Comparison of ENCODE assay signal across 11 cellular contexts in the genomic region with DNA sequence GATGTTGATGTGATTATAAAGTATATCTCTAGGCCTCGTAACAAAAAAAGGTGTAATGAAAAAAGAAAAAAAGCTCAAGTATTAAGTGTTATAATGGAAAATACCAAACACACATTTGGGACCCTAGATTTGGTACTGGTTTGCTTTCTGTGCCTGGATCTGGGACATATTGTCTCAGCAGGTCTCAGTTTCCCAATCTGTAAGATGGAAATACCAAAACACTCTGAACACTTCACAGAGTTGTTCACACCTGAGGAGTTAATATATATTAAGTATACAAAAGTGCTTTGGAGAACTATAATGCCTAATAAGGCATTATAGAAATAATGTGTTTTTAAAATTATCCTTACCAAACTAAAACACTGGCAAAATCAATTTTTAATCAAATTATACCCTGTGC.
DNase-seq lines count a peak whose midpoint lies in the region; ATAC-seq and TF ChIP-seq lines count a peak whose summit lies in the region.
"Had no signal": no experiment of that assay in that cellular context is flagged by ENCODE, and none has a peak within 500 bp of the region (broad histone marks: within the 10 kb centered on the region; RNA-seq: fewer than 3 reads in every experiment).

No MANE protein-coding gene starts in this region.

- no peaks in the 10 kb centered on the region for H3K9me3 Mint-ChIP-seq in endothelial cell (ENCODE audit: unreplicated experiment)

- peak overlapping the region in 1 of 2 donors; percentile 69 for H3K9ac ChIP-seq in colonic mucosa (ENCODE audit: low read depth in 2 of 2, low read length in 2 of 2)

- DNase-seq in Panc1 (ENCODE audit: low read depth, low spot score) = no peak
- no peak for DNase-seq in colonic mucosa
- no peak for DNase-seq in thoracic aorta (ENCODE audit: low spot score)
- no peak for DNase-seq in endothelial cell (ENCODE audit: low spot score)
- no peak for DNase-seq in KBM-7
- DNase-seq in amniotic stem cell (lab: John Stamatoyannopoulos, UW) = no peak
- DNase-seq: activated CD8-positive, alpha-beta memory T cell treated with anti-CD3 and anti-CD28 coated beads, Interleukin-2, amount 50 U/mL, for 4 hours; erythroblast; PC-9; T1000 had no signal

- no peaks in the 10 kb centered on the region for H3K27me3 Mint-ChIP-seq in endothelial cell (ENCODE audit: unreplicated experiment)

- no peak for ATAC-seq in Panc1
- ATAC-seq in thoracic aorta (ENCODE audit: insufficient number of reproducible peaks, low FRiP score, low read depth) = no peak

- in situ Hi-C loops in Panc1 (cut with HindIII; ENCODE audit: low pct_unique_long_range_greater_than_20kb, low sequenced_read_pairs) = no loop called here
- in situ Hi-C loops in KBM-7 (cut with MboI; ENCODE audit: low pct_unique_long_range_greater_than_20kb, low sequenced_read_pairs) = no loop called here

- H3K4me3 ChIP-seq in Panc1 (ENCODE audit: low read depth in 2 of 2, low read length in 2 of 2) = no peak overlapping the region; a peak in 1 of 4 replicates
- no peak overlapping the region for H3K4me3 ChIP-seq in colonic mucosa
- H3K4me3 ChIP-seq in muscle layer of duodenum (ENCODE audit: low read depth in 1 of 2, low read length in 2 of 2) = peak overlapping the region; percentile 66 to 75
- H3K4me3 ChIP-seq in thoracic aorta = peak overlapping the region; percentile 70
- H3K4me3 ChIP-seq: PC-9 had no signal

- H3K4me1 Mint-ChIP-seq in endothelial cell (ENCODE audit: unreplicated experiment) = peaks cover 23% of the 10 kb centered on the region

- H3K27ac ChIP-seq in Panc1 (ENCODE audit: low read length) = peak overlapping the region; percentile 34; the same call in 1 of the 2 replicates
- H3K27ac ChIP-seq in colonic mucosa = peak overlapping the region; percentile 72
- peak overlapping the region; percentile 5 for H3K27ac ChIP-seq in muscle layer of duodenum (ENCODE audit: low read length)
- no peak overlapping the region for H3K27ac ChIP-seq in thoracic aorta
- H3K27ac ChIP-seq: PC-9 had no signal

- POLR2A ChIA-PET in Panc1 (lab: Charles Lee) = no interaction called here

- intact Hi-C loops in Panc1 (cut with micrococcal nuclease; ENCODE audit: unreplicated experiment) (no loop called here), colonic mucosa (cut with DNase I) (no loop called here)

- H3K27me3 ChIP-seq in Panc1 (ENCODE audit: control insufficient read depth, insufficient read depth, low read length) (no peaks in the 10 kb centered on the region), colonic mucosa (no peaks in the 10 kb centered on the region), muscle layer of duodenum (ENCODE audit: low read depth, low read length) (no peaks in the 10 kb centered on the region), thoracic aorta (replicated peaks; ENCODE audit: insufficient read depth) (no peaks in the 10 kb centered on the region)

- no peaks in the 10 kb centered on the region for H3K9me3 ChIP-seq in Panc1 (ENCODE audit: control insufficient read depth, insufficient read depth, low read depth, low read length)
- H3K9me3 ChIP-seq in colonic mucosa = no peaks in the 10 kb centered on the region
- H3K9me3 ChIP-seq in muscle layer of duodenum (ENCODE audit: control insufficient read depth in 1 of 2, low read length in 2 of 2) = no peaks in the 10 kb centered on the region
- no peaks in the 10 kb centered on the region for H3K9me3 ChIP-seq in thoracic aorta

- H3K4me3 Mint-ChIP-seq in endothelial cell (ENCODE audit: unreplicated experiment) = no peak overlapping the region

- no TSS peak for BruUV-seq in Panc1 (replicated peaks; lab: Mats Ljungman, UMichigan)

- H3K4me1 ChIP-seq in Panc1 (ENCODE audit: control insufficient read depth, insufficient read depth, low read length) = peaks cover 17% of the 10 kb centered on the region
- peaks cover 10% of the 10 kb centered on the region for H3K4me1 ChIP-seq in colonic mucosa
- H3K4me1 ChIP-seq in muscle layer of duodenum (ENCODE audit: control insufficient read depth in 1 of 2, insufficient read depth in 2 of 2, low read length in 2 of 2) = peaks cover 10 to 21% of the 10 kb centered on the region in 2 donors
- H3K4me1 ChIP-seq in thoracic aorta (ENCODE audit: control insufficient read depth in 1 of 2, low read depth in 2 of 2) = peaks cover 22 to 32% of the 10 kb centered on the region in 2 donors

- CTCF ChIA-PET in Panc1 (lab: Charles Lee) = no interaction called here

- no peaks in the 10 kb centered on the region for H3K36me3 Mint-ChIP-seq in endothelial cell (ENCODE audit: low read depth, unreplicated experiment)

- H3K36me3 ChIP-seq in Panc1 (ENCODE audit: control insufficient read depth, insufficient read depth, low read length) = no peaks in the 10 kb centered on the region
- no peaks in the 10 kb centered on the region for H3K36me3 ChIP-seq in colonic mucosa
- no peaks in the 10 kb centered on the region for H3K36me3 ChIP-seq in muscle layer of duodenum (ENCODE audit: control insufficient read depth in 1 of 2, insufficient read depth in 2 of 2, low read length in 2 of 2)
- no peaks in the 10 kb centered on the region for H3K36me3 ChIP-seq in thoracic aorta

- TF ChIP-seq CTCF in Panc1 (IDR thresholded peaks at IDR 0.05) (no peak), colonic mucosa (IDR thresholded peaks at IDR 0.05) (no peak), thoracic aorta (IDR thresholded peaks at IDR 0.05) (no peak), endothelial cell (IDR thresholded peaks at IDR 0.05; ENCODE audit: unreplicated experiment) (no peak)

- H3K27ac Mint-ChIP-seq in endothelial cell (ENCODE audit: unreplicated experiment) = no peak overlapping the region

Comparison
In these comparisons a context has a peak if more than half of its experiments do, and no peak if none do; other contexts are left out.
1. H3K27ac ChIP-seq: peak in Panc1 (single experiment), colonic mucosa (single experiment) and muscle layer of duodenum (single experiment); none in thoracic aorta (0 of 2).
2. H3K4me3 ChIP-seq: peak in muscle layer of duodenum (2 of 2) and thoracic aorta (single experiment); none in Panc1 (0 of 2) and colonic mucosa (single experiment).